In genomic region chr7:34211003-34211402, GRCh38 we compare ENCODE assay signal across 1 cellular context.
TF ChIP-seq lines count a peak whose summit lies in the region.

No MANE protein-coding gene starts in this region.

TF ChIP-seq in A549, 52 proteins besides CTCF, POLR2A, EP300 and RAD21 (continued from another document):
- TF ChIP-seq BHLHE40 (IDR thresholded peaks at IDR 0.05; ENCODE audit: low read depth, low read length) (no peak), HOXB13 (CRISPR knock-in tag; IDR thresholded peaks at IDR 0.05; ENCODE audit: low read depth) (no peak), CHD2 (IDR thresholded peaks at IDR 0.05; ENCODE audit: low read length, partially characterized antibody) (no peak), PHF8 (IDR thresholded peaks at IDR 0.05; ENCODE audit: borderline replicate concordance, low read depth) (no peak), ZNF302 (CRISPR knock-in tag; IDR thresholded peaks at IDR 0.05) (no peak), RCOR1 (IDR thresholded peaks at IDR 0.05; ENCODE audit: low read depth, low read length) (no peak), HES2 (IDR thresholded peaks at IDR 0.05) (no peak)
- TF ChIP-seq, protein P1, sequence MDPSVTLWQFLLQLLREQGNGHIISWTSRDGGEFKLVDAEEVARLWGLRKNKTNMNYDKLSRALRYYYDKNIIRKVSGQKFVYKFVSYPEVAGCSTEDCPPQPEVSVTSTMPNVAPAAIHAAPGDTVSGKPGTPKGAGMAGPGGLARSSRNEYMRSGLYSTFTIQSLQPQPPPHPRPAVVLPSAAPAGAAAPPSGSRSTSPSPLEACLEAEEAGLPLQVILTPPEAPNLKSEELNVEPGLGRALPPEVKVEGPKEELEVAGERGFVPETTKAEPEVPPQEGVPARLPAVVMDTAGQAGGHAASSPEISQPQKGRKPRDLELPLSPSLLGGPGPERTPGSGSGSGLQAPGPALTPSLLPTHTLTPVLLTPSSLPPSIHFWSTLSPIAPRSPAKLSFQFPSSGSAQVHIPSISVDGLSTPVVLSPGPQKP (IDR thresholded peaks at IDR 0.05; ENCODE audit: low read depth, low read length), result no peak
